Comparison of ENCODE assay signal across 18 cellular contexts in genomic region chr18:22543764-22544163, GRCh38.
"Had no signal": no experiment of that assay in that cellular context is flagged by ENCODE, and none has a peak within 500 bp of the region (broad histone marks: within the 10 kb centered on the region; RNA-seq: fewer than 3 reads in every experiment).

No MANE protein-coding gene starts in this region.

- H3K27me3 ChIP-seq: gastrocnemius medialis had no signal

- H3K4me3 ChIP-seq: coronary artery, gastrocnemius medialis, lower lobe of right lung had no signal

- H3K4me1 ChIP-seq: gastrocnemius medialis, lower lobe of right lung had no signal

- DNase-seq: activated CD8-positive, alpha-beta memory T cell treated with anti-CD3 and anti-CD28 coated beads for 24 hours; activated CD8-positive, alpha-beta memory T cell treated with anti-CD3 and anti-CD28 coated beads, Interleukin-2, amount 50 U/mL, for 4 hours; activated naive CD4-positive, alpha-beta T cell; activated T-cell treated with anti-CD3 and anti-CD28 coated beads, Interleukin-2, amount 50 U/mL, for 4 hours; cerebellar nuclear complex; effector CD4-positive, alpha-beta T cell; erythroblast; head of caudate nucleus; left colon; lower lobe of right lung; naive thymus-derived CD8-positive, alpha-beta T cell; stimulated activated CD4-positive, alpha-beta T cell treated with anti-CD3 and anti-CD28 coated beads, Interleukin-12 subunit alpha, Interleukin-12 subunit beta, amount 100 ng/mL, for 4 hours; stimulated activated CD4-positive, alpha-beta T cell treated with anti-CD3 and anti-CD28 coated beads, Interleukin-4, amount 100 ng/mL, for 4 hours; stimulated activated naive CD8-positive, alpha-beta T cell treated with anti-CD3 and anti-CD28 coated beads, Interleukin-15, Interleukin-2, amounts not matched to agents 100 U/mL and 50 U/mL, for 24 hours; T-helper 9 cell had no signal

- H3K36me3 ChIP-seq: gastrocnemius medialis, lower lobe of right lung had no signal

- H3K9me3 ChIP-seq: gastrocnemius medialis, lower lobe of right lung had no signal

- ATAC-seq: activated T-cell treated with anti-CD3 and anti-CD28 coated beads, Interleukin-2, amount 50 U/mL, for 4 hours; gastrocnemius medialis; left colon; lower lobe of right lung; naive thymus-derived CD8-positive, alpha-beta T cell; stimulated activated naive CD8-positive, alpha-beta T cell treated with anti-CD3 and anti-CD28 coated beads, Interleukin-15, Interleukin-2, amounts not matched to agents 100 U/mL and 50 U/mL, for 24 hours; WTC11 had no signal

- H3K27ac ChIP-seq: gastrocnemius medialis, lower lobe of right lung had no signal
